In the genomic region with DNA sequence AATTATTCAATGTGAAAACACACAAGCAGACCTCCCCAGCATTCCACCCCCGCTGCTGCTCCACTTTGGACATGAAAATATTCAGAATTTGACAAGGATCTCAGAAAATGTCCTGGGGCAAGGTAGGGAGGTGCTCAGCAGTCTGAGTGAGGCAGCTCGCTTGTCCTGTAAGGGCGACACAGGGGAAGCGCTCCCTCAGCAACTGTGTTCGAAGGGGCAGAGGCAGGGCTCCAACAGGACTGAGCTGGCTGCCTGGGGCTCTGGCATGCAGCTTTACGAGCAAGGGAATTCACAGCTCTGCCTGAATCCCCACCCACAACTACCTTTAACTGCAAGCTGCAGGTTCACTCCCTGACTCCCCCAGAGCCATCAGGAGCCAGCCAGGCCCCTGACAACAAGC, we compare ENCODE assay signal across 20 cellular contexts.
DNase-seq lines count a peak whose midpoint lies in the region; ATAC-seq, FAIRE-seq and TF ChIP-seq lines count a peak whose summit lies in the region.
"Had no signal": no experiment of that assay in that cellular context is flagged by ENCODE, and none has a peak within 500 bp of the region (broad histone marks: within the 10 kb centered on the region; RNA-seq: fewer than 3 reads in every experiment).

No MANE protein-coding gene starts in this region.

- H4K20me1 ChIP-seq in H1 (replicated peaks in 1 of 2; ENCODE audit: control insufficient read depth in 1 of 2, insufficient read depth in 2 of 2, low read length in 2 of 2): no peaks in the 10 kb centered on the region

- H3K27me3 ChIP-seq in NT2/D1 (ENCODE audit: insufficient read depth, insufficient read length) (no peaks in the 10 kb centered on the region), H1 (replicated peaks in 1 of 4; ENCODE audit: control insufficient read depth in 3 of 4, extremely low read depth in 1 of 4, insufficient read depth in 3 of 4, low read length in 3 of 4) (no peaks in the 10 kb centered on the region)
- H3K27me3 ChIP-seq: breast epithelium had no signal

- H3K4me1 ChIP-seq in NT2/D1 (ENCODE audit: insufficient read depth, insufficient read length) (no peaks in the 10 kb centered on the region), H1 (replicated peaks in 1 of 4; ENCODE audit: control insufficient read depth in 3 of 4, insufficient read depth in 4 of 4, low read length in 3 of 4) (peaks cover 0 to 9% (median 5%) of the 10 kb centered on the region in 4 experiments; a peak in 3 of 7 replicates)
- H3K4me1 ChIP-seq: breast epithelium had no signal

- no peak overlapping the region for H3K4me2 ChIP-seq in H1 (ENCODE audit: insufficient read depth in 1 of 2, low read depth in 2 of 2, low read length in 2 of 2)

- H3K27ac ChIP-seq in H1 (ENCODE audit: low read depth, low read length): no peak overlapping the region
- H3K27ac ChIP-seq: thoracic aorta, VCaP had no signal

- H4K91ac ChIP-seq in H1 (replicated peaks; ENCODE audit: insufficient read length, low read length): no peak overlapping the region

- H2BK20ac ChIP-seq in H1 (ENCODE audit: low read length): no peak overlapping the region

- no peaks in the 10 kb centered on the region for H3K23me2 ChIP-seq in H1 (ENCODE audit: low read depth, low read length)

- ATAC-seq in sciatic nerve: peak; percentile 37
- ATAC-seq in HG03025 (IDR thresholded peaks at IDR 0.05; ENCODE audit: low FRiP score, unreplicated experiment): no peak
- no peak for ATAC-seq in HG02981 (IDR thresholded peaks at IDR 0.05; ENCODE audit: unreplicated experiment)
- ATAC-seq: activated T-cell treated with anti-CD3 and anti-CD28 coated beads, Interleukin-2, amount 50 U/mL, for 4 hours; left lobe of liver had no signal

- no peaks in the 10 kb centered on the region for H3K79me1 ChIP-seq in H1 (ENCODE audit: low read depth, low read length)

- H3K36me3 ChIP-seq in NT2/D1 (ENCODE audit: insufficient read depth, insufficient read length, low read length): no peaks in the 10 kb centered on the region
- no peaks in the 10 kb centered on the region for H3K36me3 ChIP-seq in H1 (ENCODE audit: control insufficient read depth in 2 of 4, insufficient read depth in 4 of 4, low read length in 3 of 4)
- H3K36me3 ChIP-seq: breast epithelium, thoracic aorta had no signal

- POLR2A ChIA-PET in H1 (lab: Charles Lee; ENCODE audit: partially characterized antibody): interaction anchor here (1.7 kb wide), 1 partner anchor 25 kb away, joined by 5 read pairs; no protein-coding TSS in a partner anchor

- peak; percentile 50 for FAIRE-seq in H1 (lab: Jason Lieb, UNC)

- H3K9ac ChIP-seq in NT2/D1 (ENCODE audit: insufficient read length, low read depth) (no peak overlapping the region), H1 (replicated peaks in 1 of 4; ENCODE audit: extremely low read depth in 1 of 4, low read depth in 3 of 4, low read length in 3 of 4) (no peak overlapping the region)

- H2BK12ac ChIP-seq in H1 (ENCODE audit: low read depth, low read length): no peak overlapping the region

- H3K23ac ChIP-seq in H1 (ENCODE audit: insufficient read length): no peak overlapping the region

- peaks cover 50% of the 10 kb centered on the region for H3K9me3 ChIP-seq in NT2/D1 (ENCODE audit: insufficient read depth, low read length)
- no peaks in the 10 kb centered on the region; a peak in 1 of 4 replicates for H3K9me3 ChIP-seq in H1 (ENCODE audit: insufficient read depth in 2 of 2, low read depth in 1 of 2, low read length in 1 of 2)
- H3K9me3 ChIP-seq: breast epithelium, thoracic aorta had no signal

- no peak for TF ChIP-seq POLR2A in H1 (IDR thresholded peaks at IDR 0.05; ENCODE audit: control extremely low read depth in 1 of 2, low read depth in 2 of 2, low read length in 2 of 2)

- H3K79me2 ChIP-seq in H1 (ENCODE audit: control insufficient read depth in 1 of 2, insufficient read depth in 2 of 2, low read length in 2 of 2): no peaks in the 10 kb centered on the region

- no peak overlapping the region for H3K14ac ChIP-seq in H1 (ENCODE audit: insufficient read length)

- no peak for TF ChIP-seq EP300 in H1 (IDR thresholded peaks at IDR 0.05; ENCODE audit: borderline replicate concordance in 1 of 2, low read depth in 2 of 2, low read length in 2 of 2)

- no peak overlapping the region for H2AK5ac ChIP-seq in H1 (ENCODE audit: low read depth, low read length)

- no peak for TF ChIP-seq CTCF in H1 (IDR thresholded peaks at IDR 0.05; ENCODE audit: control extremely low read depth in 1 of 3, insufficient read depth in 1 of 3, low read depth in 1 of 3, low read length in 3 of 3)

- H3K4me3 ChIP-seq in NT2/D1 (ENCODE audit: insufficient read length, low read depth) (no peak overlapping the region), H1 (ENCODE audit: extremely low read depth in 1 of 4, insufficient read depth in 2 of 4, low read depth in 3 of 4, low read length in 4 of 4) (no peak overlapping the region)
- H3K4me3 ChIP-seq: thoracic aorta had no signal

- H4K8ac ChIP-seq in H1 (ENCODE audit: extremely low read depth, insufficient read depth, low read length): peak overlapping the region; percentile 79

- H2BK5ac ChIP-seq in H1 (ENCODE audit: low read depth, low read length): peak overlapping the region; percentile 41; the same call in 1 of the 2 replicates

- H3K4ac ChIP-seq in H1 (replicated peaks; ENCODE audit: insufficient read length, low read depth, low read length): no peak overlapping the region

- TF ChIP-seq RAD21 in H1 (IDR thresholded peaks at IDR 0.05 in 1 of 2, conservative IDR thresholded peaks at IDR 0.05 in 1 of 2; ENCODE audit: low read depth in 2 of 2, low read length in 2 of 2): 0 out of 4 replicates have a peak, but pooled peaks of 1 of the 2 experiments have one; percentile 1

- no peak overlapping the region for H3K56ac ChIP-seq in H1 (replicated peaks; ENCODE audit: insufficient read length, low read depth, low read length)

- no peak overlapping the region for H3K18ac ChIP-seq in H1 (ENCODE audit: extremely low read depth, low read length)

- H2BK120ac ChIP-seq in H1 (replicated peaks; ENCODE audit: low read depth, low read length): no peak overlapping the region

- CTCF ChIA-PET in H1 (lab: Charles Lee; ENCODE audit: partially characterized antibody): interaction anchor here (0.8 to 1.9 kb wide), 5 partner anchors 12 to 112 kb away, joined by 3 to 8 read pairs (median 3); no protein-coding TSS in a partner anchor

- DNase-seq in NT2/D1 (ENCODE audit: low read depth, low spot score) (peak; percentile 32), H1 (ENCODE audit: low read depth in 1 of 2, low spot score in 2 of 2) (peak; percentile 50 to 56), iPS-NIHi11 (ENCODE audit: low spot score) (peak; percentile 69), sciatic nerve (ENCODE audit: low spot score) (no peak), COLO829 (ENCODE audit: low spot score) (no peak), NCI-H526 treated with DMSO at 0.1 percent for 48 hours (lab: John Stamatoyannopoulos, UW) (no peak)
- DNase-seq: activated CD4-positive, alpha-beta memory T cell treated with anti-CD3 and anti-CD28 coated beads for 36 hours; activated naive CD8-positive, alpha-beta T cell treated with anti-CD3 and anti-CD28 coated beads, Interleukin-2, amount 10 ng/mL, durations not matched to agents 7 days and 5 days; activated T-cell treated with anti-CD3 and anti-CD28 coated beads, Interleukin-2, amount 50 U/mL, for 4 hours; GDM1; GOT3; NCI-H1417; NCI-H82; stimulated activated CD4-positive, alpha-beta T cell treated with anti-CD3 and anti-CD28 coated beads, Interleukin-12 subunit alpha, Interleukin-12 subunit beta, amount 100 ng/mL, for 4 hours had no signal

- intact Hi-C loops in sciatic nerve (cut with DNase I): no loop called here

- no peak overlapping the region for H4K5ac ChIP-seq in H1 (ENCODE audit: insufficient read length, low read depth, low read length)

- no peak overlapping the region for H2BK15ac ChIP-seq in H1 (ENCODE audit: low read length)

- WGBS in H1 (ENCODE audit: extremely low coverage in 1 of 2, insufficient coverage in 1 of 2, insufficient read length in 1 of 2, insufficient replicate concordance in 2 of 2, low coverage in 1 of 2, low lambda C conversion rate in 2 of 2, missing lambda C conversion rate in 1 of 2), 2 experiments: 49% methylated on average over 6 of the region's 6 CpGs; no CpG with 5 or more reads in 1 of the 2 experiments

- H2AFZ ChIP-seq in H1 (ENCODE audit: low read length): peak overlapping the region; percentile 83

TF ChIP-seq in H1, 55 proteins besides CTCF, POLR2A, EP300 and RAD21:
- TF ChIP-seq SIN3A (conservative IDR thresholded peaks at IDR 0.05 in 1 of 2, IDR thresholded peaks at IDR 0.05 in 1 of 2; ENCODE audit: low read depth in 1 of 2, low read length in 2 of 2) (no peak), CEBPB (IDR thresholded peaks at IDR 0.05; ENCODE audit: low read depth, low read length) (no peak), GTF2F1 (IDR thresholded peaks at IDR 0.05; ENCODE audit: borderline replicate concordance, low read depth, low read length) (no peak), ATF3 (IDR thresholded peaks at IDR 0.05; ENCODE audit: insufficient read depth, low read depth, low read length) (no peak), BACH1 (IDR thresholded peaks at IDR 0.05; ENCODE audit: low read length) (no peak), MAX (IDR thresholded peaks at IDR 0.05) (peak; percentile 52; the same call in 1 of the 2 replicates), E2F6 (IDR thresholded peaks at IDR 0.05) (peak; percentile 32; the same call in 1 of the 2 replicates), POLR2AphosphoS5 (IDR thresholded peaks at IDR 0.05; ENCODE audit: low read depth, low read length) (no peak)

Comparison
In these comparisons a context has a peak if more than half of its experiments do, and no peak if none do; other contexts are left out.
1. DNase-seq: peak in NT2/D1 (single experiment), H1 (2 of 2) and iPS-NIHi11 (single experiment); none in sciatic nerve (single experiment), COLO829 (single experiment) and NCI-H526 treated with DMSO at 0.1 percent for 48 hours (single experiment).